Comparison of ENCODE assay signal across 9 cellular contexts in genomic region chr22:22270036-22270676, GRCh38. TPM values are rescaled to one million over a fixed set of nuclear protein-coding genes. Genes with fewer than 3 reads are reported as not detected.
"Had no signal": no experiment of that assay in that cellular context is flagged by ENCODE, and none has a peak within 500 bp of the region (broad histone marks: within the 10 kb centered on the region; RNA-seq: fewer than 3 reads in every experiment).

No MANE protein-coding gene starts in this region.

RNA-seq across cellular contexts. Expression of gene VPREB1, which starts 25.6 kb away (rescaled TPM):
- total RNA-seq: activated CD8-positive, alpha-beta memory T cell treated with anti-CD3 and anti-CD28 coated beads, Interleukin-2, amount 10 ng/mL, durations not matched to agents 7 days and 5 days; activated naive CD4-positive, alpha-beta T cell treated with anti-CD3 and anti-CD28 coated beads, Interleukin-2, amount 50 U/mL, for 72 hours; activated T-helper 1 cell treated with anti-CD3 and anti-CD28 coated beads, Interleukin-12 subunit alpha, Interleukin-12 subunit beta, Interleukin-2, Interleukin-4 antibody, amounts not matched to agents 30 ng/mL and 10 ng/mL and 1 ng/mL, durations not matched to agents 14 hours and 24 hours and 36 hours; cardiac muscle cell; colonic mucosa; LHCN-M2; MCF 10A; Right ventricle myocardium inferior; T-helper 2 cell treated with Interferon-gamma antibody and Interleukin-4, amounts not matched to agents 100 ng/mL and 5 ng/mL, for 36 hours had no signal
- polyA plus RNA-seq: cardiac muscle cell had no signal
